13 cellular contexts compared by ENCODE assay signal in genomic region chr17:57443781-57444180, GRCh38.
DNase-seq lines count a peak whose midpoint lies in the region; ATAC-seq and TF ChIP-seq lines count a peak whose summit lies in the region.
"Had no signal": no experiment of that assay in that cellular context is flagged by ENCODE, and none has a peak within 500 bp of the region (broad histone marks: within the 10 kb centered on the region; RNA-seq: fewer than 3 reads in every experiment).

No MANE protein-coding gene starts in this region.

- H3K27ac ChIP-seq in BLaER1 (peak overlapping the region; percentile 99), IMR-90 (ENCODE audit: insufficient read depth, low read length) (no peak overlapping the region; the same call in 1 of the 2 replicates), prostate gland (no peak overlapping the region)

- peaks cover 26% of the 10 kb centered on the region for H3K36me3 ChIP-seq in BLaER1
- no peaks in the 10 kb centered on the region for H3K36me3 ChIP-seq in IMR-90 (ENCODE audit: control insufficient read depth, insufficient read depth, low read length)
- H3K36me3 ChIP-seq in prostate gland = no peaks in the 10 kb centered on the region
- H3K36me3 ChIP-seq: MG63 had no signal

- H4K5ac ChIP-seq in IMR-90 (ENCODE audit: low read depth, low read length) = peak overlapping the region; percentile 13; the same call in 1 of the 2 replicates

- H3K9me3 ChIP-seq in BLaER1 (no peaks in the 10 kb centered on the region), IMR-90 (ENCODE audit: control insufficient read depth, insufficient read depth, low read length) (no peaks in the 10 kb centered on the region), prostate gland (no peaks in the 10 kb centered on the region)

- H3K4me3 ChIP-seq in BLaER1 = peak overlapping the region; percentile 70
- H3K4me3 ChIP-seq in IMR-90 (ENCODE audit: insufficient read depth, low read depth, low read length) = no peak overlapping the region
- no peak overlapping the region for H3K4me3 ChIP-seq in prostate gland
- H3K4me3 ChIP-seq: MG63 had no signal

- WGBS in IMR-90 (ENCODE audit: extremely low coverage in 2 of 2, insufficient read length in 1 of 2), 2 experiments = 100% methylated on average over 1 of the region's 5 CpGs; no CpG with 5 or more reads in 1 of the 2 experiments
- WGBS in prostate gland = 86% methylated on average over 5 of the region's 5 CpGs

- no peak overlapping the region for H2BK5ac ChIP-seq in IMR-90 (ENCODE audit: low read depth, low read length, poor library complexity, severe bottlenecking)

- peak overlapping the region; percentile 27 for H2BK20ac ChIP-seq in IMR-90 (ENCODE audit: low read depth, low read length)

- H3K27ac Mint-ChIP-seq in activated naive CD8-positive, alpha-beta T cell treated with anti-CD3 and anti-CD28 coated beads, Interleukin-2, amount 50 U/mL, for 24 hours = peak overlapping the region; percentile 99
- H3K27ac Mint-ChIP-seq in naive thymus-derived CD8-positive, alpha-beta T cell = peak overlapping the region in 8 of 10 donors; percentile 37 to 96 (median 88)
- no peak overlapping the region for H3K27ac Mint-ChIP-seq in T-cell

- TF ChIP-seq RAD21 in IMR-90 (IDR thresholded peaks at IDR 0.05; ENCODE audit: low read length) = no peak

- TF ChIP-seq POLR2A in IMR-90 (IDR thresholded peaks at IDR 0.05; ENCODE audit: low read depth, low read length) (no peak), prostate gland (IDR thresholded peaks at IDR 0.05) (no peak)

- in situ Hi-C loops in IMR-90 (cut with MboI; ENCODE audit: low sequenced_read_pairs) = no loop called here

- no peaks in the 10 kb centered on the region for H3K9me3 Mint-ChIP-seq in activated naive CD8-positive, alpha-beta T cell treated with anti-CD3 and anti-CD28 coated beads, Interleukin-2, amount 50 U/mL, for 24 hours
- no peaks in the 10 kb centered on the region for H3K9me3 Mint-ChIP-seq in naive thymus-derived CD8-positive, alpha-beta T cell
- H3K9me3 Mint-ChIP-seq in T-cell = no peaks in the 10 kb centered on the region
- H3K9me3 Mint-ChIP-seq: mesothelial cell of epicardium had no signal

- peak overlapping the region; percentile 38; the same call in 1 of the 2 replicates for H3K18ac ChIP-seq in IMR-90 (ENCODE audit: low read depth, low read length)

- H3K9ac ChIP-seq in BLaER1 (peak overlapping the region; percentile 95), IMR-90 (ENCODE audit: low read depth, low read length) (no peak overlapping the region)

- intact Hi-C loops in IMR-90 (cut with micrococcal nuclease) (loop anchor here (2.0 kb wide), 1 partner anchor 37 kb away; no protein-coding TSS in a partner anchor), prostate gland (cut with DNase I) (no loop called here)

- H3K27me3 ChIP-seq in BLaER1 (no peaks in the 10 kb centered on the region), IMR-90 (ENCODE audit: control insufficient read depth, insufficient read depth, low read length) (no peaks in the 10 kb centered on the region), prostate gland (replicated peaks; ENCODE audit: insufficient read depth) (no peaks in the 10 kb centered on the region)
- H3K27me3 ChIP-seq: foreskin keratinocyte, MG63 had no signal

- H3K79me1 ChIP-seq in IMR-90 (ENCODE audit: low read depth in 1 of 2, low read length in 2 of 2) = peaks cover 11 to 43% of the 10 kb centered on the region in 2 experiments; a peak in 3 of 4 replicates

- H3K4ac ChIP-seq in IMR-90 (ENCODE audit: low read depth, low read length) = peak overlapping the region; percentile 93

- peak overlapping the region; percentile 85; the same call in 1 of the 3 replicates for H2BK15ac ChIP-seq in IMR-90 (ENCODE audit: low read depth, low read length)

- no peak overlapping the region for H2AFZ ChIP-seq in IMR-90 (replicated peaks; ENCODE audit: low read length, poor library complexity)

- dilution Hi-C loops in IMR-90 (cut with HindIII; ENCODE audit: low sequenced_read_pairs, unreplicated experiment) = no loop called here

- H4K91ac ChIP-seq in IMR-90 (ENCODE audit: insufficient read depth, low read depth, low read length) = peak overlapping the region; percentile 78

- H3K14ac ChIP-seq in IMR-90 (replicated peaks; ENCODE audit: low read depth, low read length) = peak overlapping the region; percentile 4; the same call in 1 of the 2 replicates

- DNase-seq in IMR-90 (no peak), prostate gland (ENCODE audit: low spot score) (no peak), T-cell (no peak), NCI-H2171 (lab: John Stamatoyannopoulos, UW) (no peak)
- no peak for DNase-seq in activated naive CD8-positive, alpha-beta T cell treated with anti-CD3 and anti-CD28 coated beads, Interleukin-2, amount 50 U/mL, for 24 hours
- DNase-seq in naive thymus-derived CD8-positive, alpha-beta T cell = no peak
- no peak for DNase-seq in stimulated activated CD4-positive, alpha-beta T cell treated with anti-CD3 and anti-CD28 coated beads, Interleukin-4, amount 100 ng/mL, for 24 hours
- DNase-seq: GOT3, WERI-Rb-1 had no signal

- no peak overlapping the region for H3K56ac ChIP-seq in IMR-90 (ENCODE audit: extremely low read depth, insufficient read depth, low read length)

- peaks cover 100% of the 10 kb centered on the region for H3K4me1 ChIP-seq in BLaER1
- peaks cover 41% of the 10 kb centered on the region for H3K4me1 ChIP-seq in IMR-90 (ENCODE audit: control insufficient read depth, insufficient read depth, low read length)
- peaks cover 5% of the 10 kb centered on the region for H3K4me1 ChIP-seq in prostate gland (replicated peaks)

- H4K8ac ChIP-seq in IMR-90 (ENCODE audit: low read depth in 2 of 2, low read length in 2 of 2) = peak overlapping the region in 1 of 2 experiments; percentile 64; a peak in 1 of 4 replicates

- no peaks in the 10 kb centered on the region for H4K20me1 ChIP-seq in BLaER1
- H4K20me1 ChIP-seq in IMR-90 (ENCODE audit: insufficient read depth, low read length) = no peaks in the 10 kb centered on the region

- peaks cover 34% of the 10 kb centered on the region for H3K9me1 ChIP-seq in IMR-90 (ENCODE audit: insufficient read depth, low read length)

- no peak overlapping the region for H2AK9ac ChIP-seq in IMR-90 (replicated peaks; ENCODE audit: low read depth, low read length, poor library complexity)

- H3K4me2 ChIP-seq in BLaER1 (peak overlapping the region; percentile 84), IMR-90 (ENCODE audit: low read depth, low read length) (no peak overlapping the region)

- peak overlapping the region; percentile 77 for H2AK5ac ChIP-seq in IMR-90 (ENCODE audit: low read depth, low read length)

- no peaks in the 10 kb centered on the region for H3K27me3 Mint-ChIP-seq in activated naive CD8-positive, alpha-beta T cell treated with anti-CD3 and anti-CD28 coated beads, Interleukin-2, amount 50 U/mL, for 24 hours
- H3K27me3 Mint-ChIP-seq in naive thymus-derived CD8-positive, alpha-beta T cell = no peaks in the 10 kb centered on the region
- H3K27me3 Mint-ChIP-seq in T-cell = no peaks in the 10 kb centered on the region

- H2BK120ac ChIP-seq in IMR-90 (ENCODE audit: low read depth, low read length) = peak overlapping the region; percentile 85

- no peak for ATAC-seq in IMR-90 (ENCODE audit: low read depth)
- ATAC-seq in activated naive CD8-positive, alpha-beta T cell treated with anti-CD3 and anti-CD28 coated beads, Interleukin-2, amount 50 U/mL, for 24 hours = no peak
- no peak for ATAC-seq in naive thymus-derived CD8-positive, alpha-beta T cell
- ATAC-seq in T-cell (replicated peaks in 1 of 4) = no peak

- peaks cover 6% of the 10 kb centered on the region for H3K36me3 Mint-ChIP-seq in activated naive CD8-positive, alpha-beta T cell treated with anti-CD3 and anti-CD28 coated beads, Interleukin-2, amount 50 U/mL, for 24 hours (ENCODE audit: low read depth)
- H3K36me3 Mint-ChIP-seq in naive thymus-derived CD8-positive, alpha-beta T cell = peaks cover 0 to 4% (median 0%) of the 10 kb centered on the region in 3 donors
- H3K36me3 Mint-ChIP-seq in T-cell = peaks cover 9% of the 10 kb centered on the region

- H3K23ac ChIP-seq in IMR-90 (ENCODE audit: low read depth, low read length) = peak overlapping the region; percentile 39; the same call in 1 of the 2 replicates

- POLR2A ChIA-PET in IMR-90 (lab: Charles Lee; ENCODE audit: unreplicated experiment) (no interaction called here), T-cell (lab: Charles Lee) (interaction anchor here in 1 of 2 donors (0.7 kb wide), 1 partner anchor 974 kb away, joined by 3 read pairs; no protein-coding TSS in a partner anchor)
- POLR2A ChIA-PET in naive thymus-derived CD8-positive, alpha-beta T cell (lab: Charles Lee) = interaction anchor here (1.0 kb wide), 1 partner anchor 11 kb away, joined by 3 read pairs; no protein-coding TSS in a partner anchor

- TF ChIP-seq CTCF in IMR-90 (conservative IDR thresholded peaks at IDR 0.05; ENCODE audit: low read depth, low read length) (no peak), prostate gland (IDR thresholded peaks at IDR 0.05) (no peak)

- CTCF ChIA-PET in IMR-90 (lab: Yijun Ruan, JAX) (no interaction called here), T-cell (lab: Charles Lee) (no interaction called here)

- no peak overlapping the region for H3K4me3 Mint-ChIP-seq in activated naive CD8-positive, alpha-beta T cell treated with anti-CD3 and anti-CD28 coated beads, Interleukin-2, amount 50 U/mL, for 24 hours
- no peak overlapping the region for H3K4me3 Mint-ChIP-seq in naive thymus-derived CD8-positive, alpha-beta T cell
- H3K4me3 Mint-ChIP-seq in T-cell = no peak overlapping the region
- H3K4me3 Mint-ChIP-seq: mesothelial cell of epicardium had no signal

- BruUV-seq in IMR-90 (replicated peaks; lab: Mats Ljungman, UMichigan) = no TSS peak

- peaks cover 84% of the 10 kb centered on the region for H3K4me1 Mint-ChIP-seq in activated naive CD8-positive, alpha-beta T cell treated with anti-CD3 and anti-CD28 coated beads, Interleukin-2, amount 50 U/mL, for 24 hours
- H3K4me1 Mint-ChIP-seq in naive thymus-derived CD8-positive, alpha-beta T cell = peaks cover 36 to 83% (median 73%) of the 10 kb centered on the region in 4 donors
- H3K4me1 Mint-ChIP-seq in T-cell = peaks cover 73 to 83% (median 81%) of the 10 kb centered on the region in 3 donors

TF ChIP-seq in IMR-90, 13 proteins besides CTCF, POLR2A, EP300 and RAD21 (continues in another document):
- TF ChIP-seq SMC3 (IDR thresholded peaks at IDR 0.05; ENCODE audit: low read depth, low read length) (no peak), MAZ (IDR thresholded peaks at IDR 0.05; ENCODE audit: borderline replicate concordance, low read depth, low read length) (no peak), ELK1 (IDR thresholded peaks at IDR 0.05; ENCODE audit: borderline replicate concordance, low read depth, low read length) (no peak), CEBPB (IDR thresholded peaks at IDR 0.05; ENCODE audit: low read depth, low read length) (no peak), NFE2L2 (IDR thresholded peaks at IDR 0.05; ENCODE audit: low read depth, low read length) (no peak)

Comparison
In these comparisons a context has a peak if more than half of its experiments do, and no peak if none do; other contexts are left out.
1. H3K27ac Mint-ChIP-seq: peak in activated naive CD8-positive, alpha-beta T cell treated with anti-CD3 and anti-CD28 coated beads, Interleukin-2, amount 50 U/mL, for 24 hours (single experiment) and naive thymus-derived CD8-positive, alpha-beta T cell (8 of 10); none in T-cell (0 of 2).